10 cellular contexts compared by ENCODE assay signal in genomic region chr1:157496121-157496526, GRCh38. TPM values are rescaled to one million over a fixed set of nuclear protein-coding genes. Genes with fewer than 3 reads are reported as not detected.
A peak's percentile ranks its signal among the peaks of the same experiment; 100 is the strongest.
DNase-seq lines count a peak whose midpoint lies in the region; ATAC-seq and TF ChIP-seq lines count a peak whose summit lies in the region.
"Had no signal": no experiment of that assay in that cellular context is flagged by ENCODE, and none has a peak within 500 bp of the region (broad histone marks: within the 10 kb centered on the region; RNA-seq: fewer than 3 reads in every experiment).

No MANE protein-coding gene starts in this region.

- no peak overlapping the region for H3K4me3 Mint-ChIP-seq in HFFc6
- H3K4me3 Mint-ChIP-seq: CD8-positive, alpha-beta memory T cell; stimulated activated naive CD8-positive, alpha-beta T cell treated with anti-CD3 and anti-CD28 coated beads, Interleukin-15, Interleukin-2, amounts not matched to agents 100 ng/mL and 50 ng/mL, for 24 hours had no signal

- ATAC-seq in body of pancreas: peak; percentile 64
- ATAC-seq in GM18519 (IDR thresholded peaks at IDR 0.05; ENCODE audit: low FRiP score, unreplicated experiment): no peak

- H3K27ac ChIP-seq in body of pancreas: no peak overlapping the region

- DNase-seq in NCI-H1436 (lab: John Stamatoyannopoulos, UW) (peak; percentile 25), NCI-H1436 treated with DMSO at 0.1 percent for 48 hours (lab: John Stamatoyannopoulos, UW) (no peak), HFFc6 (peak; percentile 29), RKO (ENCODE audit: low spot score) (peak; percentile 30), body of pancreas (peak; percentile 43 to 46 (median 44)), iris pigment epithelial cell (ENCODE audit: low read depth) (peak; percentile 25)
- peak; percentile 37 for DNase-seq in stimulated activated CD8-positive, alpha-beta memory T cell treated with anti-CD3 and anti-CD28 coated beads, Interleukin-12 subunit alpha, Interleukin-12 subunit beta, amount 100 ng/mL, for 1 hour (ENCODE audit: low read depth)

- intact Hi-C loops in body of pancreas (cut with DNase I): no loop called here

- H3K9me3 ChIP-seq in body of pancreas: no peaks in the 10 kb centered on the region

- H3K4me1 Mint-ChIP-seq in HFFc6 (ENCODE audit: low read depth): peaks cover 7% of the 10 kb centered on the region; the same call in 1 of the 2 replicates

- TF ChIP-seq CTCF in HFFc6 (IDR thresholded peaks at IDR 0.05) (peak; percentile 94), body of pancreas (IDR thresholded peaks at IDR 0.05) (peak; percentile 48 to 78 (median 72))

- no peaks in the 10 kb centered on the region for H3K36me3 ChIP-seq in body of pancreas (replicated peaks in 1 of 2; ENCODE audit: insufficient read depth in 1 of 2, low read depth in 2 of 2)

- WGBS in body of pancreas, 2 donors: 13 to 14% methylated on average over 5 of the region's 5 CpGs

- TF ChIP-seq POLR2A in body of pancreas (IDR thresholded peaks at IDR 0.05): no peak

- H3K27ac Mint-ChIP-seq in HFFc6: no peak overlapping the region
- H3K27ac Mint-ChIP-seq: CD8-positive, alpha-beta memory T cell; stimulated activated naive CD8-positive, alpha-beta T cell treated with anti-CD3 and anti-CD28 coated beads, Interleukin-15, Interleukin-2, amounts not matched to agents 100 ng/mL and 50 ng/mL, for 24 hours had no signal

- H3K27me3 ChIP-seq in body of pancreas: no peaks in the 10 kb centered on the region

- H3K4me3 ChIP-seq in body of pancreas: no peak overlapping the region

- H3K36me3 Mint-ChIP-seq in HFFc6 (ENCODE audit: low read depth): no peaks in the 10 kb centered on the region
- H3K36me3 Mint-ChIP-seq: CD8-positive, alpha-beta memory T cell had no signal

- peaks cover 15% of the 10 kb centered on the region for H3K27me3 Mint-ChIP-seq in HFFc6 (ENCODE audit: insufficient read depth)

- no peaks in the 10 kb centered on the region for H3K4me1 ChIP-seq in body of pancreas

- H3K9me3 Mint-ChIP-seq in HFFc6: no peaks in the 10 kb centered on the region
- H3K9me3 Mint-ChIP-seq: CD8-positive, alpha-beta memory T cell; stimulated activated naive CD8-positive, alpha-beta T cell treated with anti-CD3 and anti-CD28 coated beads, Interleukin-15, Interleukin-2, amounts not matched to agents 100 ng/mL and 50 ng/mL, for 24 hours had no signal

RNA-seq across cellular contexts. Expression of gene FCRL5, which starts 56.2 kb away (rescaled TPM):
- not detected for total RNA-seq in HFFc6 (2021; fragmentation: NEBNext Ultra II Directional; extraction: Animal tissue kit (Norgen Biotek cat#: 25700))
- under 1 TPM; 0.33 to 0.52 TPM for total RNA-seq in body of pancreas
- total RNA-seq: CD8-positive, alpha-beta memory T cell had no signal
